ENCODE assay signal across 17 cellular contexts in genomic region chr17:42405076-42405475, GRCh38. TPM values are rescaled to one million over a fixed set of nuclear protein-coding genes. Genes with fewer than 3 reads are reported as not detected.
DNase-seq lines count a peak whose midpoint lies in the region; ATAC-seq and TF ChIP-seq lines count a peak whose summit lies in the region.
"Had no signal": no experiment of that assay in that cellular context is flagged by ENCODE, and none has a peak within 500 bp of the region (broad histone marks: within the 10 kb centered on the region; RNA-seq: fewer than 3 reads in every experiment).

No MANE protein-coding gene starts in this region.

- no peak overlapping the region for H3K4me2 ChIP-seq in mesendoderm (ENCODE audit: low read length)

- no peak overlapping the region for H2BK120ac ChIP-seq in mesendoderm (ENCODE audit: low read depth, low read length)

- H3K36me3 Mint-ChIP-seq in HFFc6 (ENCODE audit: low read depth) (peaks cover 37% of the 10 kb centered on the region), chondrocyte (ENCODE audit: low read depth) (peaks cover 17% of the 10 kb centered on the region)

- H3K4me3 Mint-ChIP-seq in HFFc6, result no peak overlapping the region
- H3K4me3 Mint-ChIP-seq in chondrocyte (ENCODE audit: unreplicated experiment), result no peak overlapping the region

- no peaks in the 10 kb centered on the region for H3K79me2 ChIP-seq in mesendoderm (ENCODE audit: control insufficient read depth, insufficient read depth, low read length)

- no peak for DNase-seq in HFFc6
- peak; percentile 82 for DNase-seq in chondrocyte (ENCODE audit: low spot score)
- DNase-seq in stimulated activated CD4-positive, alpha-beta T cell treated with anti-CD3 and anti-CD28 coated beads, Interleukin-2, amount 100 ng/mL, for 24 hours, result no peak
- no peak for DNase-seq in mesendoderm
- DNase-seq: KG1, NCI-H1436 treated with DMSO at 0.1 percent for 48 hours, NCI-H2029, NCI-H2171, NCI-H526, PC-3, RPMI8226 had no signal

- no peak overlapping the region for H2AK5ac ChIP-seq in mesendoderm (ENCODE audit: low read length)

- peaks cover 71% of the 10 kb centered on the region for H3K4me1 ChIP-seq in muscle layer of colon (ENCODE audit: insufficient read depth, low read length)
- H3K4me1 ChIP-seq in stomach smooth muscle (ENCODE audit: control insufficient read depth, insufficient read depth, low read length), result peaks cover 72% of the 10 kb centered on the region
- peaks cover 2% of the 10 kb centered on the region for H3K4me1 ChIP-seq in mesendoderm (ENCODE audit: control insufficient read depth, low read depth, low read length)

- no peak overlapping the region for H2BK15ac ChIP-seq in mesendoderm (replicated peaks; ENCODE audit: low read depth)

- no peak overlapping the region for H4K8ac ChIP-seq in mesendoderm (ENCODE audit: low read depth, low read length)

- no CpG with 5 or more reads among the region's 35 CpGs for WGBS in mesendoderm (ENCODE audit: extremely low coverage, insufficient coverage, low lambda C conversion rate)

- no peak overlapping the region for H3K4me3 ChIP-seq in muscle layer of colon (ENCODE audit: low read depth in 1 of 2, low read length in 2 of 2)
- H3K4me3 ChIP-seq in stomach smooth muscle (ENCODE audit: low read length in 2 of 2), result no peak overlapping the region
- no peak overlapping the region for H3K4me3 ChIP-seq in mesendoderm (ENCODE audit: low read length)

- no peak for ATAC-seq in GM18909 (IDR thresholded peaks at IDR 0.05; ENCODE audit: poor library complexity, unreplicated experiment)
- ATAC-seq in GM21825 (IDR thresholded peaks at IDR 0.05; ENCODE audit: unreplicated experiment), result no peak
- ATAC-seq: HepG2, PC-3 had no signal

- no peaks in the 10 kb centered on the region for H3K79me1 ChIP-seq in mesendoderm (ENCODE audit: low read length)

- H2BK5ac ChIP-seq in mesendoderm (ENCODE audit: low read length), result no peak overlapping the region

- H3K36me3 ChIP-seq in muscle layer of colon (ENCODE audit: insufficient read depth, low read length), result peaks cover 32% of the 10 kb centered on the region
- peaks cover 16 to 23% of the 10 kb centered on the region in 2 donors for H3K36me3 ChIP-seq in stomach smooth muscle (ENCODE audit: control insufficient read depth in 2 of 2, insufficient read depth in 2 of 2, low read length in 2 of 2)
- H3K36me3 ChIP-seq in mesendoderm (ENCODE audit: control insufficient read depth, insufficient read depth, low read length), result no peaks in the 10 kb centered on the region

- peak overlapping the region; percentile 21; the same call in 1 of the 2 replicates for H3K27ac Mint-ChIP-seq in HFFc6
- H3K27ac Mint-ChIP-seq in chondrocyte (ENCODE audit: unreplicated experiment), result peak overlapping the region; percentile 22

- no peaks in the 10 kb centered on the region for H3K27me3 ChIP-seq in muscle layer of colon (ENCODE audit: control insufficient read depth in 1 of 2, insufficient read depth in 2 of 2, low read length in 2 of 2)
- H3K27me3 ChIP-seq in stomach smooth muscle (ENCODE audit: control insufficient read depth in 1 of 2, insufficient read depth in 2 of 2, low read length in 2 of 2), result no peaks in the 10 kb centered on the region
- no peaks in the 10 kb centered on the region for H3K27me3 ChIP-seq in mesendoderm (ENCODE audit: insufficient read depth, low read length, poor library complexity)

- H3K9me3 ChIP-seq in muscle layer of colon (ENCODE audit: low read length) (no peaks in the 10 kb centered on the region), stomach smooth muscle (ENCODE audit: control insufficient read depth in 2 of 2, low read length in 2 of 2) (no peaks in the 10 kb centered on the region)

- H3K27ac ChIP-seq in muscle layer of colon (ENCODE audit: low read depth, low read length), result peak overlapping the region; percentile 19
- peak overlapping the region; percentile 37 for H3K27ac ChIP-seq in stomach smooth muscle (ENCODE audit: low read length)
- no peak overlapping the region for H3K27ac ChIP-seq in mesendoderm (ENCODE audit: low read depth, low read length)
- H3K27ac ChIP-seq: C4-2B had no signal

- H3K9me3 Mint-ChIP-seq in HFFc6, result no peaks in the 10 kb centered on the region
- H3K9me3 Mint-ChIP-seq in chondrocyte (ENCODE audit: low read depth), result no peaks in the 10 kb centered on the region

- H3K4me1 Mint-ChIP-seq in HFFc6 (ENCODE audit: low read depth) (peaks cover 74% of the 10 kb centered on the region), chondrocyte (ENCODE audit: low read depth) (peaks cover 73% of the 10 kb centered on the region)

- H3K23ac ChIP-seq in mesendoderm (ENCODE audit: low read length), result no peak overlapping the region

- no peak overlapping the region for H3K56ac ChIP-seq in mesendoderm (ENCODE audit: low read length)

- no peak overlapping the region for H3K4ac ChIP-seq in mesendoderm (ENCODE audit: low read depth, low read length)

- no peak overlapping the region for H3K18ac ChIP-seq in mesendoderm (ENCODE audit: low read length)

- TF ChIP-seq CTCF in HFFc6 (IDR thresholded peaks at IDR 0.05), result no peak
- no peak for TF ChIP-seq CTCF in chondrocyte (IDR thresholded peaks at IDR 0.05)

- no peak overlapping the region for H4K5ac ChIP-seq in mesendoderm (ENCODE audit: low read length)

- no peaks in the 10 kb centered on the region; the same call in none of the 2 replicates for H3K27me3 Mint-ChIP-seq in HFFc6 (ENCODE audit: insufficient read depth)
- H3K27me3 Mint-ChIP-seq in chondrocyte (ENCODE audit: low read depth), result no peaks in the 10 kb centered on the region

- H3K9ac ChIP-seq in muscle layer of colon (ENCODE audit: low read length), result no peak overlapping the region
- no peak overlapping the region for H3K9ac ChIP-seq in stomach smooth muscle (ENCODE audit: low read length in 2 of 2)
- no peak overlapping the region for H3K9ac ChIP-seq in mesendoderm (ENCODE audit: low read length)

RNA-seq across cellular contexts. Expression of gene STAT3, which starts 16.8 kb away (rescaled TPM):
- total RNA-seq in HFFc6 (2021; fragmentation: NEBNext Ultra II Directional; extraction: Animal tissue kit (Norgen Biotek cat#: 25700)), result 10 to 100 TPM; 65.3 to 74.5 (median 68.8) TPM
- total RNA-seq in chondrocyte, result 164 to 203 TPM (median 164 TPM) in 3 replicates
- polyA plus RNA-seq in mesendoderm (2013, experiment 1 of 2), result 42.3 TPM
- 41.8 TPM for polyA plus RNA-seq in mesendoderm (2013, experiment 2 of 2)
- total RNA-seq: PC-3 had no signal

RNA-seq across cellular contexts. Expression of gene CAVIN1, which starts 18.0 kb away (rescaled TPM):
- 1,000 to 10,000 TPM; 1,059 to 1,221 (median 1,100) TPM for total RNA-seq in HFFc6 (2021; fragmentation: NEBNext Ultra II Directional; extraction: Animal tissue kit (Norgen Biotek cat#: 25700))
- 501 to 877 TPM (median 874 TPM) in 3 replicates for total RNA-seq in chondrocyte
- polyA plus RNA-seq in mesendoderm (2013, experiment 1 of 2), result 18.0 TPM
- polyA plus RNA-seq in mesendoderm (2013, experiment 2 of 2), result 19.6 TPM
- total RNA-seq: PC-3 had no signal

RNA-seq across cellular contexts. Expression of gene ATP6V0A1, which starts 53.6 kb away (rescaled TPM):
- total RNA-seq in HFFc6 (2021; fragmentation: NEBNext Ultra II Directional; extraction: Animal tissue kit (Norgen Biotek cat#: 25700)), result 10 to 100 TPM; 29.6 to 56.7 (median 37.1) TPM
- 49.9 to 63.4 TPM (median 61.3 TPM) in 3 replicates for total RNA-seq in chondrocyte
- 16.1 TPM for polyA plus RNA-seq in mesendoderm (2013, experiment 1 of 2)
- polyA plus RNA-seq in mesendoderm (2013, experiment 2 of 2), result 16.7 TPM
